ENCODE assay signal across 1 cellular context in the genomic region with DNA sequence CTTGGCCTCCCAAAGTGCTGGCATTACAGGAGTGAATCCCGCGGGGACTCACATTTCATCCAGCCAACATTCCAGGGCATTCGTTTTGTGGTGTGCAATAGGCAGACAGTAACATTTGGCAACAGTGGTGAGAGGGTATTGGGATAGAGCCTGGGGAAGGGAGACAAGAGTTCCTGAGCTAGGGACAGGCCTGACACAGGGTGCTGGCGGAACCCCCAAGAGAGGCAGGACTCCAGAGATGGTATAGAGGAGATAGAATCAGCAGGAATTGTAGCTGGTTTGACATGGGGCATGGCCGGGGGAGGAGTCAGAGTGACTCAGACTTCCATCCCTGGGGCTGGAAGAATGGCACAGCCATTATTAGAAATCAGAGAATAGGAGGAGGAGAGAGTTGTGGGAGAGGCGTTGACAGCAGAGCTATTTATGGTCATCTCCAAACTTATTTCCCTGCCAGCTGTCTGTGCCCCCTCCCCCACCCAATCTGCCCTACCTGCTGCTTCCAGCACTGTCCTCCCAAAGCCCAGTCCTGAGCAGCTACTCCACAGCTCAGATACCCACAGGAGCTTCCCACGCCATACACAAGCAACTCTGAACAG.
TF ChIP-seq lines count a peak whose summit lies in the region.

No MANE protein-coding gene starts in this region.

TF ChIP-seq in WTC11, 78 proteins besides CTCF, POLR2A, EP300 and RAD21 (continued from another document):
- TF ChIP-seq, protein P1, sequence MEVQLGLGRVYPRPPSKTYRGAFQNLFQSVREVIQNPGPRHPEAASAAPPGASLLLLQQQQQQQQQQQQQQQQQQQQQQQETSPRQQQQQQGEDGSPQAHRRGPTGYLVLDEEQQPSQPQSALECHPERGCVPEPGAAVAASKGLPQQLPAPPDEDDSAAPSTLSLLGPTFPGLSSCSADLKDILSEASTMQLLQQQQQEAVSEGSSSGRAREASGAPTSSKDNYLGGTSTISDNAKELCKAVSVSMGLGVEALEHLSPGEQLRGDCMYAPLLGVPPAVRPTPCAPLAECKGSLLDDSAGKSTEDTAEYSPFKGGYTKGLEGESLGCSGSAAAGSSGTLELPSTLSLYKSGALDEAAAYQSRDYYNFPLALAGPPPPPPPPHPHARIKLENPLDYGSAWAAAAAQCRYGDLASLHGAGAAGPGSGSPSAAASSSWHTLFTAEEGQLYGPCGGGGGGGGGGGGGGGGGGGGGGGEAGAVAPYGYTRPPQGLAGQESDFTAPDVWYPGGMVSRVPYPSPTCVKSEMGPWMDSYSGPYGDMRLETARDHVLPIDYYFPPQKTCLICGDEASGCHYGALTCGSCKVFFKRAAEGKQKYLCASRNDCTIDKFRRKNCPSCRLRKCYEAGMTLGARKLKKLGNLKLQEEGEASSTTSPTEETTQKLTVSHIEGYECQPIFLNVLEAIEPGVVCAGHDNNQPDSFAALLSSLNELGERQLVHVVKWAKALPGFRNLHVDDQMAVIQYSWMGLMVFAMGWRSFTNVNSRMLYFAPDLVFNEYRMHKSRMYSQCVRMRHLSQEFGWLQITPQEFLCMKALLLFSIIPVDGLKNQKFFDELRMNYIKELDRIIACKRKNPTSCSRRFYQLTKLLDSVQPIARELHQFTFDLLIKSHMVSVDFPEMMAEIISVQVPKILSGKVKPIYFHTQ (CRISPR knock-in tag; IDR thresholded peaks at IDR 0.05) = no peak
